ENCODE assay signal across 16 cellular contexts in genomic region chr11:75303544-75304224, GRCh38. TPM values are rescaled to one million over a fixed set of nuclear protein-coding genes. Genes with fewer than 3 reads are reported as not detected.
DNase-seq lines count a peak whose midpoint lies in the region; ATAC-seq and TF ChIP-seq lines count a peak whose summit lies in the region.
"Had no signal": no experiment of that assay in that cellular context is flagged by ENCODE, and none has a peak within 500 bp of the region (broad histone marks: within the 10 kb centered on the region; RNA-seq: fewer than 3 reads in every experiment).

No MANE protein-coding gene starts in this region.

- H3K4me3 ChIP-seq in ascending aorta = no peak overlapping the region
- H3K4me3 ChIP-seq: left ventricle myocardium inferior, Peyer's patch, spleen, tibial nerve had no signal

- no peak for TF ChIP-seq CTCF in ascending aorta (IDR thresholded peaks at IDR 0.05)

- no peaks in the 10 kb centered on the region for H3K4me1 ChIP-seq in ascending aorta

- DNase-seq in NCI-H82 (lab: John Stamatoyannopoulos, UW) = peak; percentile 5
- DNase-seq in NCI-H82 treated with DMSO at 0.1 percent for 48 hours (lab: John Stamatoyannopoulos, UW; ENCODE audit: unreplicated experiment) = no peak
- peak; percentile 92 for DNase-seq in NCI-H69 (lab: John Stamatoyannopoulos, UW)
- peak; percentile 35 to 91 (median 76) for DNase-seq in head of caudate nucleus
- peak; percentile 88 for DNase-seq in putamen (ENCODE audit: low spot score)
- DNase-seq in ascending aorta (ENCODE audit: low spot score in 2 of 2) = no peak
- no peak for DNase-seq in iPS-NIHi7 (ENCODE audit: extremely low spot score)
- DNase-seq: activated CD4-positive, alpha-beta T cell treated with anti-CD3 and anti-CD28 coated beads for 1 hour; activated T-cell treated with anti-CD3 and anti-CD28 coated beads for 4 hours; brain microvascular endothelial cell; left ventricle myocardium inferior; NCI-H2029; Peyer's patch; spleen had no signal

- H3K27me3 ChIP-seq in ascending aorta = no peaks in the 10 kb centered on the region
- H3K27me3 ChIP-seq: brain microvascular endothelial cell, Peyer's patch, spleen, tibial nerve had no signal

- H3K9me3 ChIP-seq in ascending aorta = no peaks in the 10 kb centered on the region
- H3K9me3 ChIP-seq: left ventricle myocardium inferior, Peyer's patch, spleen, tibial nerve had no signal

- intact Hi-C loops in head of caudate nucleus (cut with DNase I) = no loop called here
- intact Hi-C loops in ascending aorta (cut with DNase I) = no loop called here

- no peaks in the 10 kb centered on the region for H3K36me3 ChIP-seq in ascending aorta
- H3K36me3 ChIP-seq: brain microvascular endothelial cell, left ventricle myocardium inferior, Peyer's patch, spleen, tibial nerve had no signal

- no peak overlapping the region for H3K27ac ChIP-seq in ascending aorta
- H3K27ac ChIP-seq: brain microvascular endothelial cell, Peyer's patch, tibial nerve had no signal

- ATAC-seq in GM19023 (IDR thresholded peaks at IDR 0.05; ENCODE audit: unreplicated experiment) = no peak

RNA-seq across cellular contexts. Expression of gene ARRB1, which starts 47.8 kb away (rescaled TPM):
- 78.2 TPM for total RNA-seq in ascending aorta

Comparison
In these comparisons a context has a peak if more than half of its experiments do, and no peak if none do; other contexts are left out.
1. DNase-seq: peak in NCI-H82 (single experiment), NCI-H69 (single experiment), head of caudate nucleus (42 of 42) and putamen (single experiment); none in NCI-H82 treated with DMSO at 0.1 percent for 48 hours (single experiment), ascending aorta (0 of 2) and iPS-NIHi7 (single experiment).